Comparison of ENCODE assay signal across 24 cellular contexts in the genomic region with DNA sequence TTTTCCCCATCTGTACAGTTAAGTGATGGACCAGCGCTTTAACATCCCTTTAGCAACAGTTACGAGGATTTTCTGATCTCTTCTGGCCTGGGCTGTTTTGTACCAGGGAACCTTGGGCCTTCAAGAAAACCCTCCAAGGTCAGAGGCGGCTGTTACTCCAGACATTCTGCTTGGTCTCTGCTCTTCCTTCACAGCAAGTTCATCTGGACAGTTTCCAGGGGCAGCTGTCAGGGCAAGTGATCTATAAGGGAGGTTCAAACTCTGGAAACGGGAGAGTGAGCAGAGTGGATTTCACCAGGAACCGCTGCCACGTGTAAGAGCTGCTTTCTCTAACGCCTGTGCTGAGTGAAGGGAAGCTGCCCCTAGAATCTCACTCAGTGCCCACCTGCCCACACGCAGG. TPM values are rescaled to one million over a fixed set of nuclear protein-coding genes. Genes with fewer than 3 reads are reported as not detected.
DNase-seq lines count a peak whose midpoint lies in the region; ATAC-seq and TF ChIP-seq lines count a peak whose summit lies in the region.
"Had no signal": no experiment of that assay in that cellular context is flagged by ENCODE, and none has a peak within 500 bp of the region (broad histone marks: within the 10 kb centered on the region; RNA-seq: fewer than 3 reads in every experiment).

No MANE protein-coding gene starts in this region.

- H3K27me3 ChIP-seq in cardiac muscle cell, result no peaks in the 10 kb centered on the region
- no peaks in the 10 kb centered on the region for H3K27me3 ChIP-seq in heart right ventricle
- no peaks in the 10 kb centered on the region for H3K27me3 ChIP-seq in tibial artery
- H3K27me3 ChIP-seq: esophagus muscularis mucosa had no signal

- no peak for ATAC-seq in heart right ventricle
- ATAC-seq: activated naive CD4-positive, alpha-beta T cell treated with anti-CD3 and anti-CD28 coated beads, Interleukin-2, amount 50 U/mL, for 72 hours; activated T-helper 17 cell treated with anti-CD3 and anti-CD28 coated beads, Interleukin-2, amount 50 U/mL, for 72 hours; effector memory CD8-positive, alpha-beta T cell; HepG2; left colon; T-helper 17 cell had no signal

- H3K4me1 Mint-ChIP-seq in nephron progenitor cell, result peaks cover 41% of the 10 kb centered on the region
- H3K4me1 Mint-ChIP-seq: activated CD4-positive, alpha-beta T cell treated with anti-CD3 and anti-CD28 coated beads, Interleukin-2, amount 10 ng/mL, durations not matched to agents 7 days and 5 days; activated T-helper 17 cell treated with anti-CD3 and anti-CD28 coated beads, Interleukin-2, amount 50 U/mL, for 72 hours had no signal

- peaks cover 17% of the 10 kb centered on the region for H3K36me3 Mint-ChIP-seq in nephron progenitor cell (ENCODE audit: low read depth)
- H3K36me3 Mint-ChIP-seq: activated naive CD4-positive, alpha-beta T cell treated with anti-CD3 and anti-CD28 coated beads, Interleukin-2, amount 50 U/mL, for 72 hours had no signal

- H3K9me3 ChIP-seq in cardiac muscle cell (ENCODE audit: low read depth), result no peaks in the 10 kb centered on the region
- no peaks in the 10 kb centered on the region for H3K9me3 ChIP-seq in heart right ventricle
- no peaks in the 10 kb centered on the region for H3K9me3 ChIP-seq in tibial artery
- H3K9me3 ChIP-seq: esophagus muscularis mucosa had no signal

- intact Hi-C loops in heart right ventricle (cut with DNase I) (no loop called here), tibial artery (cut with DNase I; ENCODE audit: low total_unique reads) (no loop called here)

- peaks cover 4% of the 10 kb centered on the region for H3K27me3 Mint-ChIP-seq in nephron progenitor cell (ENCODE audit: low read depth, poor library complexity)
- H3K27me3 Mint-ChIP-seq: activated CD4-positive, alpha-beta T cell treated with anti-CD3 and anti-CD28 coated beads, Interleukin-2, amount 10 ng/mL, durations not matched to agents 7 days and 5 days had no signal

- H3K27ac Mint-ChIP-seq in nephron progenitor cell, result peak overlapping the region; percentile 98
- H3K27ac Mint-ChIP-seq: activated CD4-positive, alpha-beta T cell treated with anti-CD3 and anti-CD28 coated beads, Interleukin-2, amount 10 ng/mL, durations not matched to agents 7 days and 5 days; activated naive CD4-positive, alpha-beta T cell treated with anti-CD3 and anti-CD28 coated beads, Interleukin-2, amount 50 U/mL, for 72 hours; activated T-helper 17 cell treated with anti-CD3 and anti-CD28 coated beads, Interleukin-2, amount 50 U/mL, for 72 hours; effector memory CD8-positive, alpha-beta T cell; T-helper 17 cell had no signal

- H3K36me3 ChIP-seq in cardiac muscle cell, result no peaks in the 10 kb centered on the region
- H3K36me3 ChIP-seq in heart right ventricle, result no peaks in the 10 kb centered on the region
- no peaks in the 10 kb centered on the region for H3K36me3 ChIP-seq in tibial artery
- H3K36me3 ChIP-seq: esophagus muscularis mucosa had no signal

- H3K9me3 Mint-ChIP-seq in nephron progenitor cell, result no peaks in the 10 kb centered on the region
- H3K9me3 Mint-ChIP-seq: activated CD4-positive, alpha-beta T cell treated with anti-CD3 and anti-CD28 coated beads, Interleukin-2, amount 10 ng/mL, durations not matched to agents 7 days and 5 days; activated naive CD4-positive, alpha-beta T cell treated with anti-CD3 and anti-CD28 coated beads, Interleukin-2, amount 50 U/mL, for 72 hours; activated T-helper 17 cell treated with anti-CD3 and anti-CD28 coated beads, Interleukin-2, amount 50 U/mL, for 72 hours; effector memory CD8-positive, alpha-beta T cell had no signal

- 77 to 80% methylated on average over 8 of the region's 8 CpGs for WGBS in heart right ventricle, 2 donors

- H3K4me3 ChIP-seq in cardiac muscle cell (no peak overlapping the region), heart right ventricle (no peak overlapping the region), fibroblast of villous mesenchyme (ENCODE audit: low read depth, low read length) (no peak overlapping the region), tibial artery (no peak overlapping the region)
- H3K4me3 ChIP-seq: esophagus muscularis mucosa, GM23248 had no signal

- H3K4me3 Mint-ChIP-seq in nephron progenitor cell, result no peak overlapping the region
- H3K4me3 Mint-ChIP-seq: activated CD4-positive, alpha-beta T cell treated with anti-CD3 and anti-CD28 coated beads, Interleukin-2, amount 10 ng/mL, durations not matched to agents 7 days and 5 days; activated T-helper 17 cell treated with anti-CD3 and anti-CD28 coated beads, Interleukin-2, amount 50 U/mL, for 72 hours; effector memory CD8-positive, alpha-beta T cell; T-helper 17 cell had no signal

- peak in 1 of 2 donors; percentile 30 for DNase-seq in cardiac muscle cell (ENCODE audit: low read depth in 1 of 2, low spot score in 1 of 2)
- DNase-seq in heart right ventricle, result no peak
- DNase-seq in fibroblast of villous mesenchyme (ENCODE audit: low read depth), result peak; percentile 52
- no peak for DNase-seq in nephron progenitor cell
- no peak for DNase-seq in tibial artery
- no peak for DNase-seq in UCSD-AML1 (lab: John Stamatoyannopoulos, UW; ENCODE audit: unreplicated experiment)
- DNase-seq in stimulated activated naive CD4-positive, alpha-beta T cell (lab: John Stamatoyannopoulos, UW), result no peak
- no peak for DNase-seq in epidermal melanocyte (ENCODE audit: insufficient read length, low spot score)
- DNase-seq: activated CD4-positive, alpha-beta T cell treated with anti-CD3 and anti-CD28 coated beads, Interleukin-2, amount 10 ng/mL, durations not matched to agents 7 days and 5 days; activated CD8-positive, alpha-beta memory T cell treated with anti-CD3 and anti-CD28 coated beads, Interleukin-2, amount 50 U/mL, for 4 hours; Calu3; effector memory CD8-positive, alpha-beta T cell; EL; left colon; NCI-H1092; NCI-H2081 treated with DMSO at 0.1 percent for 48 hours; NCI-H510A; T-helper 17 cell had no signal

- peak overlapping the region; percentile 78 for H3K27ac ChIP-seq in cardiac muscle cell
- H3K27ac ChIP-seq in heart right ventricle, result no peak overlapping the region
- H3K27ac ChIP-seq in tibial artery, result peak overlapping the region; percentile 78 to 87
- H3K27ac ChIP-seq: esophagus muscularis mucosa, GM23248, HL-60 had no signal

- H3K4me1 ChIP-seq in cardiac muscle cell (ENCODE audit: low read depth) (no peaks in the 10 kb centered on the region), heart right ventricle (peaks cover 0 to 13% (median 4%) of the 10 kb centered on the region in 9 donors), tibial artery (peaks cover 4 to 54% (median 42%) of the 10 kb centered on the region in 4 donors)

- TF ChIP-seq CTCF in cardiac muscle cell (IDR thresholded peaks at IDR 0.05; ENCODE audit: low read depth, low read length), result no peak
- TF ChIP-seq CTCF in heart right ventricle (IDR thresholded peaks at IDR 0.05), result no peak
- TF ChIP-seq CTCF in fibroblast of villous mesenchyme (IDR thresholded peaks at IDR 0.05; ENCODE audit: insufficient read depth, low read depth, low read length), result no peak
- no peak for TF ChIP-seq CTCF in nephron progenitor cell (IDR thresholded peaks at IDR 0.05)
- TF ChIP-seq CTCF in tibial artery (IDR thresholded peaks at IDR 0.05), result no peak

RNA-seq across cellular contexts. Expression of gene ZNF618, which starts 36.7 kb away (rescaled TPM):
- total RNA-seq in cardiac muscle cell, result 15.2 and 26.0 TPM in 2 replicates
- polyA plus RNA-seq in cardiac muscle cell, result 20.0 and 22.0 TPM in 2 replicates
- 1 to 10 TPM; 1.1 to 2.5 (median 1.6) TPM for total RNA-seq in heart right ventricle
- polyA plus RNA-seq in heart right ventricle, result 1 to 10 TPM in 1 of 2 donors, under 1 TPM in 1; 0.59 to 1.1 TPM
- total RNA-seq in fibroblast of villous mesenchyme, result 12.5 and 15.1 TPM in 2 replicates

Comparison
In these comparisons a context has a peak if more than half of its experiments do, and no peak if none do; other contexts are left out.
1. H3K27ac ChIP-seq: peak in cardiac muscle cell (single experiment) and tibial artery (2 of 2); none in heart right ventricle (0 of 10).